In genomic region chr15:100108846-100109245, GRCh38 we compare ENCODE assay signal across 22 cellular contexts.
DNase-seq lines count a peak whose midpoint lies in the region; ATAC-seq and TF ChIP-seq lines count a peak whose summit lies in the region.
"Had no signal": no experiment of that assay in that cellular context is flagged by ENCODE, and none has a peak within 500 bp of the region (broad histone marks: within the 10 kb centered on the region; RNA-seq: fewer than 3 reads in every experiment).

No MANE protein-coding gene starts in this region.

- no peaks in the 10 kb centered on the region for H3K27me3 Mint-ChIP-seq in activated T-cell treated with anti-CD3 and anti-CD28 coated beads, Interleukin-2, amount 50 U/mL, for 24 hours
- peaks cover 2% of the 10 kb centered on the region for H3K27me3 Mint-ChIP-seq in endothelial cell (ENCODE audit: unreplicated experiment)

- no peaks in the 10 kb centered on the region; a peak in 1 of 22 replicates for H4K20me1 ChIP-seq in BLaER1 treated with 17β-estradiol and CSF1 and Interleukin-3, amounts not matched to agents 10 nM and 100 nM

- H3K4me2 ChIP-seq in BLaER1 treated with 17β-estradiol and CSF1 and Interleukin-3, amounts not matched to agents 10 nM and 100 nM, result peak overlapping the region; percentile 21 to 55 (median 45); a peak in 16 of 22 replicates
- H3K4me2 ChIP-seq: PC-9 had no signal

- ATAC-seq in HG03432 (IDR thresholded peaks at IDR 0.05; ENCODE audit: unreplicated experiment) (no peak), left lung (no peak)
- ATAC-seq: GM12878, HCT116 had no signal

- H3K27ac ChIP-seq in BLaER1 treated with 17β-estradiol and CSF1 and Interleukin-3, amounts not matched to agents 10 nM and 100 nM, result peak overlapping the region in 2 of 11 experiments; percentile 2 to 48; a peak in 1 of 22 replicates
- H3K27ac ChIP-seq in sigmoid colon (no peak overlapping the region), left lung (no peak overlapping the region)
- H3K27ac ChIP-seq: GM23248, PC-9 had no signal

- 96 to 97% methylated on average over 15 of the region's 15 CpGs for WGBS in sigmoid colon, 2 donors

- H3K4me3 Mint-ChIP-seq in activated T-cell treated with anti-CD3 and anti-CD28 coated beads, Interleukin-2, amount 50 U/mL, for 24 hours, result no peak overlapping the region
- no peak overlapping the region for H3K4me3 Mint-ChIP-seq in endothelial cell (ENCODE audit: unreplicated experiment)

- H3K36me3 ChIP-seq in BLaER1 treated with 17β-estradiol and CSF1 and Interleukin-3, amounts not matched to agents 10 nM and 100 nM, result peaks cover 0 to 4% (median 0%) of the 10 kb centered on the region in 11 experiments; a peak in 1 of 22 replicates
- no peaks in the 10 kb centered on the region for H3K36me3 ChIP-seq in sigmoid colon
- H3K36me3 ChIP-seq in left lung, result no peaks in the 10 kb centered on the region

- DNase-seq in activated T-cell treated with anti-CD3 and anti-CD28 coated beads, Interleukin-2, amount 50 U/mL, for 24 hours, result no peak
- DNase-seq in activated T-cell treated with anti-CD3 and anti-CD28 coated beads, Interleukin-2, amount 50 U/mL, for 1 hour, result no peak
- DNase-seq in endothelial cell (ENCODE audit: low spot score) (no peak), sigmoid colon (peak; percentile 34), DMS79 treated with DMSO at 0.1 percent for 48 hours (lab: John Stamatoyannopoulos, UW) (no peak), left lung (no peak)
- DNase-seq: 8988T, BE2C, DND-41, GDM1, GM23248, KG1, NCI-H1048, NCI-H1436 treated with DMSO at 0.1 percent for 48 hours, NCI-H2029 treated with DMSO at 0.1 percent for 48 hours, NCI-H510A, NCI-H774, PC-9 had no signal

- H3K4me3 ChIP-seq in BLaER1 treated with 17β-estradiol and CSF1 and Interleukin-3, amounts not matched to agents 10 nM and 100 nM, result no peak overlapping the region
- H3K4me3 ChIP-seq in sigmoid colon (no peak overlapping the region), left lung (no peak overlapping the region)
- H3K4me3 ChIP-seq: GM12878, GM23248, PC-9 had no signal

- peaks cover 0 to 19% (median 6%) of the 10 kb centered on the region in 11 experiments; a peak in 11 of 22 replicates for H3K9me3 ChIP-seq in BLaER1 treated with 17β-estradiol and CSF1 and Interleukin-3, amounts not matched to agents 10 nM and 100 nM (replicated peaks in 1 of 11)
- no peaks in the 10 kb centered on the region for H3K9me3 ChIP-seq in sigmoid colon
- H3K9me3 ChIP-seq in left lung, result no peaks in the 10 kb centered on the region
- H3K9me3 ChIP-seq: BE2C had no signal

- peak overlapping the region; percentile 65 for H3K27ac Mint-ChIP-seq in activated T-cell treated with anti-CD3 and anti-CD28 coated beads, Interleukin-2, amount 50 U/mL, for 24 hours
- peak overlapping the region; percentile 22 for H3K27ac Mint-ChIP-seq in endothelial cell (ENCODE audit: unreplicated experiment)

- intact Hi-C loops in sigmoid colon (cut with DNase I) (no loop called here), left lung (cut with DNase I) (no loop called here)

- no peak for TF ChIP-seq EP300 in sigmoid colon (IDR thresholded peaks at IDR 0.05)

- TF ChIP-seq CTCF in endothelial cell (IDR thresholded peaks at IDR 0.05; ENCODE audit: unreplicated experiment) (no peak), sigmoid colon (IDR thresholded peaks at IDR 0.05) (no peak), left lung (IDR thresholded peaks at IDR 0.05) (no peak)

- TF ChIP-seq POLR2A in sigmoid colon (IDR thresholded peaks at IDR 0.05), result no peak

- peaks cover 46% of the 10 kb centered on the region for H3K4me1 Mint-ChIP-seq in activated T-cell treated with anti-CD3 and anti-CD28 coated beads, Interleukin-2, amount 50 U/mL, for 24 hours (ENCODE audit: low read depth)
- H3K4me1 Mint-ChIP-seq in endothelial cell (ENCODE audit: unreplicated experiment), result peaks cover 35% of the 10 kb centered on the region

- no peak overlapping the region for H3K9ac ChIP-seq in BLaER1 treated with 17β-estradiol and CSF1 and Interleukin-3, amounts not matched to agents 10 nM and 100 nM
- H3K9ac ChIP-seq: GM23248 had no signal

- no peaks in the 10 kb centered on the region for H3K9me3 Mint-ChIP-seq in activated T-cell treated with anti-CD3 and anti-CD28 coated beads, Interleukin-2, amount 50 U/mL, for 24 hours
- H3K9me3 Mint-ChIP-seq in endothelial cell (ENCODE audit: unreplicated experiment), result peaks cover 3% of the 10 kb centered on the region

- H3K36me3 Mint-ChIP-seq in activated T-cell treated with anti-CD3 and anti-CD28 coated beads, Interleukin-2, amount 50 U/mL, for 24 hours (ENCODE audit: low read depth), result no peaks in the 10 kb centered on the region
- H3K36me3 Mint-ChIP-seq in endothelial cell (ENCODE audit: low read depth, unreplicated experiment), result peaks cover 4% of the 10 kb centered on the region

- H3K4me1 ChIP-seq in BLaER1 treated with 17β-estradiol and CSF1 and Interleukin-3, amounts not matched to agents 10 nM and 100 nM, result peaks cover 43 to 54% (median 50%) of the 10 kb centered on the region in 10 experiments
- H3K4me1 ChIP-seq in sigmoid colon (peaks cover 0 to 25% (median 15%) of the 10 kb centered on the region in 4 donors), left lung (peaks cover 10 to 25% of the 10 kb centered on the region in 2 donors)

- peaks cover 0 to 13% (median 0%) of the 10 kb centered on the region in 11 experiments; a peak in 2 of 22 replicates for H3K27me3 ChIP-seq in BLaER1 treated with 17β-estradiol and CSF1 and Interleukin-3, amounts not matched to agents 10 nM and 100 nM
- no peaks in the 10 kb centered on the region for H3K27me3 ChIP-seq in sigmoid colon
- H3K27me3 ChIP-seq in left lung, result no peaks in the 10 kb centered on the region
- H3K27me3 ChIP-seq: BE2C had no signal
